Comparison of ENCODE assay signal across 1 cellular context in genomic region chr3:10837849-10838248, GRCh38.
TF ChIP-seq lines count a peak whose summit lies in the region.

No MANE protein-coding gene starts in this region.

TF ChIP-seq in HepG2, 621 proteins besides CTCF, POLR2A, EP300 and RAD21 (continued from another document):
- TF ChIP-seq ELK4 (CRISPR knock-in tag; IDR thresholded peaks at IDR 0.05; ENCODE audit: borderline replicate concordance) (no peak), ZNF256 (CRISPR knock-in tag; conservative IDR thresholded peaks at IDR 0.05) (no peak), ZFYVE20 (CRISPR knock-in tag; IDR thresholded peaks at IDR 0.05; ENCODE audit: borderline replicate concordance, low read depth) (no peak), ZNF841 (CRISPR knock-in tag; IDR thresholded peaks at IDR 0.05; ENCODE audit: borderline replicate concordance) (no peak), ZNF3 (CRISPR knock-in tag; IDR thresholded peaks at IDR 0.05) (no peak)
- TF ChIP-seq, protein P1, sequence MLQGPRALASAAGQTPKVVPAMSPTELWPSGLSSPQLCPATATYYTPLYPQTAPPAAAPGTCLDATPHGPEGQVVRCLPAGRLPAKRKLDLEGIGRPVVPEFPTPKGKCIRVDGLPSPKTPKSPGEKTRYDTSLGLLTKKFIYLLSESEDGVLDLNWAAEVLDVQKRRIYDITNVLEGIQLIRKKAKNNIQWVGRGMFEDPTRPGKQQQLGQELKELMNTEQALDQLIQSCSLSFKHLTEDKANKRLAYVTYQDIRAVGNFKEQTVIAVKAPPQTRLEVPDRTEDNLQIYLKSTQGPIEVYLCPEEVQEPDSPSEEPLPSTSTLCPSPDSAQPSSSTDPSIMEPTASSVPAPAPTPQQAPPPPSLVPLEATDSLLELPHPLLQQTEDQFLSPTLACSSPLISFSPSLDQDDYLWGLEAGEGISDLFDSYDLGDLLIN (CRISPR knock-in tag; IDR thresholded peaks at IDR 0.05; ENCODE audit: borderline replicate concordance), result no peak
TF ChIP-seq in HepG2: peak in this region for 0.
